Comparison of ENCODE assay signal across 20 cellular contexts in the genomic region with DNA sequence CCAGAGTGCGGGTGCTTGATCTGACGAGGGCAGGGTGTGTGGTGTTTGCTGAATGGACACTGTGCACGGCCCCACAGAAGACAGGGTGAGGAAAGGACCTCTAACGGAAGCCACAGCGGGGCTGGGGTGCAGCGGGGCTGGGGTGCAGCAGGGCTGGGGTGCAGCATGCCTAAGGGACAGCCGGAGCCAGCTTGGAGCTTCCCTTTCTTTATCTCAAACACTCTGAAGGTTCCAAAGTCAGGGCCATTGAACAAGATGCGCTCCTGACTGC.
"Had no signal": no experiment of that assay in that cellular context is flagged by ENCODE, and none has a peak within 500 bp of the region (broad histone marks: within the 10 kb centered on the region; RNA-seq: fewer than 3 reads in every experiment).

No MANE protein-coding gene starts in this region.

- DNase-seq: activated CD4-positive, alpha-beta T cell treated with anti-CD3 and anti-CD28 coated beads for 1 hour; activated CD8-positive, alpha-beta memory T cell treated with anti-CD3 and anti-CD28 coated beads for 24 hours; activated CD8-positive, alpha-beta memory T cell treated with anti-CD3 and anti-CD28 coated beads, Interleukin-2, amount 50 U/mL, for 48 hours; activated effector memory CD4-positive, alpha-beta T cell treated with anti-CD3 and anti-CD28 coated beads, Interleukin-2, amount 50 U/mL, for 16 hours; activated naive CD4-positive, alpha-beta T cell treated with anti-CD3 and anti-CD28 coated beads, Interleukin-2, amount 50 U/mL, for 16 hours; activated T-cell treated with anti-CD3 and anti-CD28 coated beads, Interleukin-2, amount 50 U/mL, for 72 hours; aorta; brain microvascular endothelial cell; central memory CD4-positive, alpha-beta T cell; immature natural killer cell; kidney glomerular epithelial cell; natural killer cell; stimulated activated CD4-positive, alpha-beta T cell treated with anti-CD3 and anti-CD28 coated beads, Interleukin-12 subunit alpha, Interleukin-12 subunit beta, amount 100 ng/mL, for 4 hours; stimulated activated CD4-positive, alpha-beta T cell treated with anti-CD3 and anti-CD28 coated beads, Interleukin-1b, Interleukin-23, amount 100 ng/mL, for 48 hours; stimulated activated CD8-positive, alpha-beta memory T cell treated with anti-CD3 and anti-CD28 coated beads, Interleukin-4, amount 100 ng/mL, for 48 hours; stimulated activated naive CD4-positive, alpha-beta T cell treated with Interleukin-2 at 50 U/mL for 16 hours; T-helper 2 cell; WERI-Rb-1 had no signal

- H3K36me3 ChIP-seq: brain microvascular endothelial cell, esophagus muscularis mucosa, heart right ventricle, WERI-Rb-1 had no signal

- H3K27ac ChIP-seq: brain microvascular endothelial cell, WERI-Rb-1 had no signal

- H3K4me3 ChIP-seq: esophagus muscularis mucosa had no signal

- H3K9me3 ChIP-seq: esophagus muscularis mucosa, heart right ventricle had no signal

- H3K27me3 ChIP-seq: brain microvascular endothelial cell, esophagus muscularis mucosa had no signal

- ATAC-seq: activated T-cell treated with anti-CD3 and anti-CD28 coated beads, Interleukin-2, amount 50 U/mL, for 72 hours had no signal
